21 cellular contexts compared by ENCODE assay signal in genomic region chr12:93597608-93598007, GRCh38. TPM values are rescaled to one million over a fixed set of nuclear protein-coding genes. Genes with fewer than 3 reads are reported as not detected.
DNase-seq lines count a peak whose midpoint lies in the region; ATAC-seq and TF ChIP-seq lines count a peak whose summit lies in the region.
"Had no signal": no experiment of that assay in that cellular context is flagged by ENCODE, and none has a peak within 500 bp of the region (broad histone marks: within the 10 kb centered on the region; RNA-seq: fewer than 3 reads in every experiment).

No MANE protein-coding gene starts in this region.

- H3K4me2 ChIP-seq in BLaER1 treated with 17β-estradiol and CSF1 and Interleukin-3, amounts not matched to agents 10 nM and 100 nM: peak overlapping the region in 7 of 11 experiments; percentile 0 to 68 (median 26); a peak in 6 of 22 replicates
- H3K4me2 ChIP-seq: A549, GM23338 had no signal

- H3K36me3 ChIP-seq in left ventricle myocardium inferior (no peaks in the 10 kb centered on the region), right lobe of liver (no peaks in the 10 kb centered on the region), uterus (no peaks in the 10 kb centered on the region), left lung (no peaks in the 10 kb centered on the region)
- H3K36me3 ChIP-seq in BLaER1 treated with 17β-estradiol and CSF1 and Interleukin-3, amounts not matched to agents 10 nM and 100 nM: no peaks in the 10 kb centered on the region
- H3K36me3 ChIP-seq: HAP-1 had no signal

- ATAC-seq in Right ventricle myocardium superior (ENCODE audit: poor library complexity) (no peak), right lobe of liver (peak; percentile 28 to 53 (median 45)), left lung (no peak), GM21526 (IDR thresholded peaks at IDR 0.05; ENCODE audit: low FRiP score, unreplicated experiment) (no peak)
- ATAC-seq: A549, GM12878, GM23338 had no signal

- H3K4me3 ChIP-seq in left ventricle myocardium inferior (no peak overlapping the region), right lobe of liver (no peak overlapping the region), uterus (no peak overlapping the region), left lung (no peak overlapping the region)
- no peak overlapping the region for H3K4me3 ChIP-seq in BLaER1 treated with 17β-estradiol and CSF1 and Interleukin-3, amounts not matched to agents 10 nM and 100 nM
- H3K4me3 ChIP-seq: A549, GM12878, GM23338, HAP-1 had no signal

- peak overlapping the region; percentile 51 for H3K27ac ChIP-seq in left ventricle myocardium inferior (replicated peaks)
- H3K27ac ChIP-seq in BLaER1 treated with 17β-estradiol and CSF1 and Interleukin-3, amounts not matched to agents 10 nM and 100 nM: peak overlapping the region in 1 of 11 experiments; percentile 5; a peak in 1 of 22 replicates
- no peak overlapping the region for H3K27ac ChIP-seq in right lobe of liver
- H3K27ac ChIP-seq in uterus: peak overlapping the region; percentile 92 to 98
- no peak overlapping the region for H3K27ac ChIP-seq in left lung
- H3K27ac ChIP-seq: A549 had no signal

- TF ChIP-seq POLR2A in right lobe of liver (IDR thresholded peaks at IDR 0.05): no peak
- TF ChIP-seq POLR2A in uterus (IDR thresholded peaks at IDR 0.05): no peak

- H3K9me3 ChIP-seq in left ventricle myocardium inferior (replicated peaks) (no peaks in the 10 kb centered on the region), right lobe of liver (no peaks in the 10 kb centered on the region), uterus (no peaks in the 10 kb centered on the region), left lung (no peaks in the 10 kb centered on the region)
- H3K9me3 ChIP-seq in BLaER1 treated with 17β-estradiol and CSF1 and Interleukin-3, amounts not matched to agents 10 nM and 100 nM (replicated peaks in 1 of 11): peaks cover 0 to 6% (median 0%) of the 10 kb centered on the region in 11 experiments; a peak in 5 of 22 replicates
- H3K9me3 ChIP-seq: A549, HAP-1 had no signal

- H3K4me1 ChIP-seq in left ventricle myocardium inferior: peaks cover 35% of the 10 kb centered on the region
- H3K4me1 ChIP-seq in BLaER1 treated with 17β-estradiol and CSF1 and Interleukin-3, amounts not matched to agents 10 nM and 100 nM: peaks cover 0 to 42% (median 30%) of the 10 kb centered on the region in 10 experiments; a peak in 18 of 20 replicates
- no peaks in the 10 kb centered on the region for H3K4me1 ChIP-seq in right lobe of liver
- peaks cover 0 to under 1% of the 10 kb centered on the region in 2 donors for H3K4me1 ChIP-seq in uterus
- H3K4me1 ChIP-seq in left lung: peaks cover 0 to 14% of the 10 kb centered on the region in 2 donors
- H3K4me1 ChIP-seq: A549 had no signal

- 80% methylated on average over 2 of the region's 2 CpGs for WGBS in right lobe of liver (ENCODE audit: insufficient coverage, low coverage, low lambda C conversion rate, missing lambda C conversion rate)

- H3K9ac ChIP-seq in BLaER1 treated with 17β-estradiol and CSF1 and Interleukin-3, amounts not matched to agents 10 nM and 100 nM: no peak overlapping the region

- no peaks in the 10 kb centered on the region for H3K27me3 ChIP-seq in left ventricle myocardium inferior (ENCODE audit: low read depth)
- H3K27me3 ChIP-seq in BLaER1 treated with 17β-estradiol and CSF1 and Interleukin-3, amounts not matched to agents 10 nM and 100 nM: peaks cover 41 to 51% (median 45%) of the 10 kb centered on the region in 11 experiments
- H3K27me3 ChIP-seq in right lobe of liver: no peaks in the 10 kb centered on the region
- no peaks in the 10 kb centered on the region for H3K27me3 ChIP-seq in uterus
- H3K27me3 ChIP-seq in left lung: no peaks in the 10 kb centered on the region

- no peaks in the 10 kb centered on the region for H4K20me1 ChIP-seq in BLaER1 treated with 17β-estradiol and CSF1 and Interleukin-3, amounts not matched to agents 10 nM and 100 nM

- DNase-seq in left ventricle myocardium inferior: no peak
- no peak for DNase-seq in Right ventricle myocardium superior
- DNase-seq in right lobe of liver: no peak
- no peak for DNase-seq in uterus
- no peak for DNase-seq in left lung
- DNase-seq in AG08395 (ENCODE audit: low spot score): no peak
- DNase-seq: 8988T; ACHN; CD4-positive, alpha-beta T cell; CD8-positive, alpha-beta memory T cell; DMS 273 treated with DMSO at 0.1 percent for 48 hours; DMS79; EL; GDM1; HFFc6 had no signal

- intact Hi-C loops in left ventricle myocardium inferior (cut with micrococcal nuclease) (no loop called here), Right ventricle myocardium superior (cut with DNase I) (no loop called here), right lobe of liver (cut with DNase I) (no loop called here), uterus (cut with DNase I; ENCODE audit: low total_unique reads) (no loop called here), left lung (cut with DNase I) (no loop called here)

- TF ChIP-seq CTCF in left ventricle myocardium inferior (IDR thresholded peaks at IDR 0.05; ENCODE audit: borderline replicate concordance) (no peak), right lobe of liver (IDR thresholded peaks at IDR 0.05) (no peak), uterus (IDR thresholded peaks at IDR 0.05) (no peak), left lung (IDR thresholded peaks at IDR 0.05) (no peak)

RNA-seq across cellular contexts. Expression of gene SOCS2, which starts 25.1 kb away (rescaled TPM):
- total RNA-seq in left ventricle myocardium inferior (16.6 TPM), Right ventricle myocardium superior (6.0 TPM), right lobe of liver (10 to 100 TPM in 4 of 6 experiments, 1 to 10 TPM in 1, under 1 TPM in 1; 0.75 to 17.4 (median 12.7) TPM), uterus (100 to 1,000 TPM in 2 of 4 donors, 10 to 100 TPM in 2; 55.0 to 345 (median 112) TPM), left lung (10 to 100 TPM; 15.7 to 30.4 TPM)

Comparison
In these comparisons a context has a peak if more than half of its experiments do, and no peak if none do; other contexts are left out.
1. H3K27ac ChIP-seq: peak in left ventricle myocardium inferior (single experiment) and uterus (2 of 2); none in right lobe of liver (0 of 3) and left lung (0 of 2).
2. ATAC-seq: peak in right lobe of liver (4 of 4); none in Right ventricle myocardium superior (single experiment), left lung (single experiment) and GM21526 (single experiment).